In genomic region chr3:5543047-5543446, GRCh38 we compare ENCODE assay signal across 29 cellular contexts.
"Had no signal": no experiment of that assay in that cellular context is flagged by ENCODE, and none has a peak within 500 bp of the region (broad histone marks: within the 10 kb centered on the region; RNA-seq: fewer than 3 reads in every experiment).

No MANE protein-coding gene starts in this region.

- ATAC-seq: stimulated activated effector memory CD8-positive, alpha-beta T cell treated with anti-CD3 and anti-CD28 coated beads, Interleukin-12 subunit alpha, Interleukin-12 subunit beta, amount 100 ng/mL, for 72 hours; stimulated activated memory B cell treated with anti-CD40 and anti-IgM and Interleukin-4, amounts not matched to agents 10 μg/mL and 1 μg/mL and 100 μg/mL, for 72 hours; stimulated activated naive B cell treated with anti-CD40 and anti-IgM and Interleukin-4, amounts not matched to agents 10 μg/mL and 1 μg/mL and 100 μg/mL, for 72 hours; stimulated activated naive CD8-positive, alpha-beta T cell treated with anti-CD3 and anti-CD28 coated beads, Interleukin-15, amount 100 ng/mL, for 72 hours; stimulated activated naive CD8-positive, alpha-beta T cell treated with anti-CD3 and anti-CD28 coated beads, Interleukin-15, Interleukin-2, amounts not matched to agents 100 U/mL and 50 U/mL, for 24 hours; upper lobe of right lung had no signal

- DNase-seq: stimulated activated CD4-positive, alpha-beta T cell treated with anti-CD3 and anti-CD28 coated beads, Interleukin-2, amount 100 ng/mL, for 48 hours; stimulated activated CD4-positive, alpha-beta T cell treated with anti-CD3 and anti-CD28 coated beads, Interleukin-4, amount 100 ng/mL, for 1 hour; stimulated activated CD4-positive, alpha-beta T cell treated with anti-CD3 and anti-CD28 coated beads, Interleukin-4, amount 100 ng/mL, for 24 hours; stimulated activated CD4-positive, alpha-beta T cell treated with anti-CD3 and anti-CD28 coated beads, Interleukin-4, amount 100 ng/mL, for 4 hours; stimulated activated CD8-positive, alpha-beta memory T cell treated with anti-CD3 and anti-CD28 coated beads, Interleukin-4, amount 100 ng/mL, for 48 hours; stimulated activated naive B cell treated with anti-CD40 and anti-IgM and Interleukin-4, amounts not matched to agents 10 μg/mL and 1 μg/mL and 100 μg/mL, for 72 hours; stimulated activated naive CD4-positive, alpha-beta T cell; stimulated activated naive CD4-positive, alpha-beta T cell treated with Interleukin-2 at 50 U/mL for 16 hours; stimulated activated naive CD8-positive, alpha-beta T cell treated with anti-CD3 and anti-CD28 coated beads, Interleukin-15, amount 100 ng/mL, for 72 hours; stimulated activated naive CD8-positive, alpha-beta T cell treated with anti-CD3 and anti-CD28 coated beads, Interleukin-15, Interleukin-2, amounts not matched to agents 100 U/mL and 50 U/mL, for 24 hours; stomach; substantia nigra; testis; thyroid gland; tibial artery; transverse colon; trophoblast cell; upper lobe of left lung; upper lobe of right lung; uterus had no signal

- H3K9me3 ChIP-seq: testis, thyroid gland, uterus, vagina had no signal

- H3K4me1 Mint-ChIP-seq: stimulated activated effector memory CD8-positive, alpha-beta T cell treated with anti-CD3 and anti-CD28 coated beads, Interleukin-12 subunit alpha, Interleukin-12 subunit beta, amount 100 ng/mL, for 72 hours; stimulated activated memory B cell treated with anti-CD40 and anti-IgM and Interleukin-4, amounts not matched to agents 10 μg/mL and 1 μg/mL and 100 μg/mL, for 72 hours; stimulated activated naive B cell treated with anti-CD40 and anti-IgM and Interleukin-4, amounts not matched to agents 10 μg/mL and 1 μg/mL and 100 μg/mL, for 72 hours; stimulated activated naive CD8-positive, alpha-beta T cell treated with anti-CD3 and anti-CD28 coated beads, Interleukin-15, amount 100 ng/mL, for 72 hours had no signal

- H3K4me3 Mint-ChIP-seq: stimulated activated effector memory CD8-positive, alpha-beta T cell treated with anti-CD3 and anti-CD28 coated beads, Interleukin-12 subunit alpha, Interleukin-12 subunit beta, amount 100 ng/mL, for 72 hours; stimulated activated memory B cell treated with anti-CD40 and anti-IgM and Interleukin-4, amounts not matched to agents 10 μg/mL and 1 μg/mL and 100 μg/mL, for 72 hours; stimulated activated naive B cell treated with anti-CD40 and anti-IgM and Interleukin-4, amounts not matched to agents 10 μg/mL and 1 μg/mL and 100 μg/mL, for 72 hours; stimulated activated naive CD8-positive, alpha-beta T cell treated with anti-CD3 and anti-CD28 coated beads, Interleukin-15, amount 100 ng/mL, for 72 hours; stimulated activated naive CD8-positive, alpha-beta T cell treated with anti-CD3 and anti-CD28 coated beads, Interleukin-15, Interleukin-2, amounts not matched to agents 100 ng/mL and 50 ng/mL, for 24 hours; type B pancreatic cell had no signal

- H3K27me3 Mint-ChIP-seq: stimulated activated memory B cell treated with anti-CD40 and anti-IgM and Interleukin-4, amounts not matched to agents 10 μg/mL and 1 μg/mL and 100 μg/mL, for 72 hours; stimulated activated naive B cell treated with anti-CD40 and anti-IgM and Interleukin-4, amounts not matched to agents 10 μg/mL and 1 μg/mL and 100 μg/mL, for 72 hours; stimulated activated naive CD8-positive, alpha-beta T cell treated with anti-CD3 and anti-CD28 coated beads, Interleukin-15, amount 100 ng/mL, for 72 hours; stimulated activated naive CD8-positive, alpha-beta T cell treated with anti-CD3 and anti-CD28 coated beads, Interleukin-15, Interleukin-2, amounts not matched to agents 100 ng/mL and 50 ng/mL, for 24 hours; type B pancreatic cell had no signal

- H3K27ac ChIP-seq: stomach, suprapubic skin, testis, thoracic aorta, thyroid gland, tibial artery, tibial nerve, transverse colon, upper lobe of left lung, upper lobe of right lung, uterus, vagina had no signal

- H3K27ac Mint-ChIP-seq: stimulated activated effector memory CD8-positive, alpha-beta T cell treated with anti-CD3 and anti-CD28 coated beads, Interleukin-12 subunit alpha, Interleukin-12 subunit beta, amount 100 ng/mL, for 72 hours; stimulated activated memory B cell treated with anti-CD40 and anti-IgM and Interleukin-4, amounts not matched to agents 10 μg/mL and 1 μg/mL and 100 μg/mL, for 72 hours; stimulated activated naive B cell treated with anti-CD40 and anti-IgM and Interleukin-4, amounts not matched to agents 10 μg/mL and 1 μg/mL and 100 μg/mL, for 72 hours; stimulated activated naive CD8-positive, alpha-beta T cell treated with anti-CD3 and anti-CD28 coated beads, Interleukin-15, Interleukin-2, amounts not matched to agents 100 ng/mL and 50 ng/mL, for 24 hours; type B pancreatic cell had no signal

- FAIRE-seq: urothelium cell line had no signal

- H3K4me3 ChIP-seq: stomach, suprapubic skin, testis, thoracic aorta, thyroid gland, tibial artery, tibial nerve, transverse colon, upper lobe of left lung, upper lobe of right lung, uterus, vagina had no signal

- H3K36me3 Mint-ChIP-seq: stimulated activated effector memory CD8-positive, alpha-beta T cell treated with anti-CD3 and anti-CD28 coated beads, Interleukin-12 subunit alpha, Interleukin-12 subunit beta, amount 100 ng/mL, for 72 hours; type B pancreatic cell had no signal

- H3K27me3 ChIP-seq: stomach, suprapubic skin, testis, thyroid gland, tibial artery, tibial nerve, transverse colon, upper lobe of left lung, upper lobe of right lung, uterus, vagina had no signal

- H3K36me3 ChIP-seq: stomach, suprapubic skin, thoracic aorta, thyroid gland, tibial artery, tibial nerve, transverse colon, upper lobe of left lung, upper lobe of right lung, uterus, vagina had no signal

- H3K4me1 ChIP-seq: stomach, suprapubic skin, testis, thyroid gland, tibial artery, tibial nerve, transverse colon, upper lobe of left lung, upper lobe of right lung, uterus, vagina had no signal
